14 cellular contexts compared by ENCODE assay signal in the genomic region with DNA sequence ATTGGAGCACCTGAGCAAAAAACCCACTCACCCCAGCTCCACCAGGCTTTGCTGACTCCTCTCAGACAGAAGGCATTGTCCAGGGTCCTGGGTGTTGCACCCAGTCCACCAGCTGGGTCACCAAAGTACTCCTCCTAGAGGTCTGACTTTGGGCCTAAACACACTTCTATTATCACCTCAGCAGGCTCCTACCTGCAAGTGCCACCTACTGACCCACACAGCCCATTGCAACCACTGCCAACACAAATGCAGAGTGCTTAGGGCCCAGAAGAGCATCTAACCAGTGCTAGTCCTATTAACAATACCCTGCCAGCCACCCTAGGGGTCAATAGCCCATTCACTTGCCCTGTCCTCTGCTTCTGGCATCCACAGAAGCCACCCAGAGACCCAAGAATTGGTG.
"Had no signal": no experiment of that assay in that cellular context is flagged by ENCODE, and none has a peak within 500 bp of the region (broad histone marks: within the 10 kb centered on the region; RNA-seq: fewer than 3 reads in every experiment).

No MANE protein-coding gene starts in this region.

- DNase-seq: activated CD4-positive, CD25-positive, alpha-beta regulatory T cell; activated CD8-positive, alpha-beta memory T cell treated with anti-CD3 and anti-CD28 coated beads, Interleukin-2, amount 50 U/mL, for 48 hours; activated naive CD8-positive, alpha-beta T cell treated with anti-CD3 and anti-CD28 coated beads, Interleukin-2, amount 50 U/mL, for 24 hours; effector CD4-positive, alpha-beta T cell; kidney glomerular epithelial cell; ovary; stimulated activated CD4-positive, alpha-beta T cell treated with anti-CD3 and anti-CD28 coated beads, Interleukin-4, amount 100 ng/mL, for 1 hour; stimulated activated CD8-positive, alpha-beta memory T cell treated with anti-CD3 and anti-CD28 coated beads, Interleukin-4, amount 100 ng/mL, for 48 hours; upper lobe of right lung had no signal

- H3K9me3 Mint-ChIP-seq: activated naive CD8-positive, alpha-beta T cell treated with anti-CD3 and anti-CD28 coated beads, Interleukin-2, amount 50 U/mL, for 24 hours; neural crest cell; stimulated activated naive CD8-positive, alpha-beta T cell treated with anti-CD3 and anti-CD28 coated beads, Interleukin-15, Interleukin-2, amounts not matched to agents 100 ng/mL and 50 ng/mL, for 24 hours; T-helper 1 cell treated with Interleukin-12 subunit alpha and Interleukin-12 subunit beta and Interleukin-4 antibody, amounts not matched to agents 30 μg/mL and 1 μg/mL, for 36 hours had no signal

- H3K27ac Mint-ChIP-seq: activated naive CD8-positive, alpha-beta T cell treated with anti-CD3 and anti-CD28 coated beads, Interleukin-2, amount 50 U/mL, for 24 hours; stimulated activated naive CD8-positive, alpha-beta T cell treated with anti-CD3 and anti-CD28 coated beads, Interleukin-15, Interleukin-2, amounts not matched to agents 100 ng/mL and 50 ng/mL, for 24 hours; T-helper 1 cell treated with Interleukin-12 subunit alpha and Interleukin-12 subunit beta and Interleukin-4 antibody, amounts not matched to agents 30 μg/mL and 1 μg/mL, for 36 hours had no signal

- H3K4me1 Mint-ChIP-seq: activated naive CD8-positive, alpha-beta T cell treated with anti-CD3 and anti-CD28 coated beads, Interleukin-2, amount 50 U/mL, for 24 hours; neural crest cell had no signal

- H3K27ac ChIP-seq: cardiac muscle cell, gastroesophageal sphincter, ovary, upper lobe of right lung had no signal

- ATAC-seq: activated naive CD8-positive, alpha-beta T cell treated with anti-CD3 and anti-CD28 coated beads, Interleukin-2, amount 50 U/mL, for 24 hours; gastroesophageal sphincter; upper lobe of right lung had no signal

- H3K4me3 Mint-ChIP-seq: activated naive CD8-positive, alpha-beta T cell treated with anti-CD3 and anti-CD28 coated beads, Interleukin-2, amount 50 U/mL, for 24 hours; neural crest cell; stimulated activated naive CD8-positive, alpha-beta T cell treated with anti-CD3 and anti-CD28 coated beads, Interleukin-15, Interleukin-2, amounts not matched to agents 100 ng/mL and 50 ng/mL, for 24 hours; T-helper 1 cell treated with Interleukin-12 subunit alpha and Interleukin-12 subunit beta and Interleukin-4 antibody, amounts not matched to agents 30 μg/mL and 1 μg/mL, for 36 hours had no signal

- H3K27me3 Mint-ChIP-seq: activated naive CD8-positive, alpha-beta T cell treated with anti-CD3 and anti-CD28 coated beads, Interleukin-2, amount 50 U/mL, for 24 hours; stimulated activated naive CD8-positive, alpha-beta T cell treated with anti-CD3 and anti-CD28 coated beads, Interleukin-15, Interleukin-2, amounts not matched to agents 100 ng/mL and 50 ng/mL, for 24 hours had no signal
